ENCODE assay signal across 11 cellular contexts in genomic region chr1:107829083-107829771, GRCh38.
A peak's percentile ranks its signal among the peaks of the same experiment; 100 is the strongest.
DNase-seq lines count a peak whose midpoint lies in the region; ATAC-seq and TF ChIP-seq lines count a peak whose summit lies in the region.
"Had no signal": no experiment of that assay in that cellular context is flagged by ENCODE, and none has a peak within 500 bp of the region (broad histone marks: within the 10 kb centered on the region; RNA-seq: fewer than 3 reads in every experiment).

No MANE protein-coding gene starts in this region.

- peak overlapping the region; percentile 68 for H3K27ac Mint-ChIP-seq in activated CD4-positive, alpha-beta T cell treated with anti-CD3 and anti-CD28 coated beads, Interleukin-2, amount 10 ng/mL, durations not matched to agents 7 days and 5 days

- H3K4me3 ChIP-seq in brain microvascular endothelial cell (ENCODE audit: low read depth, low read length): no peak overlapping the region
- H3K4me3 ChIP-seq: MG63 had no signal

- no peaks in the 10 kb centered on the region for H3K36me3 ChIP-seq in brain microvascular endothelial cell (replicated peaks)
- H3K36me3 ChIP-seq: BE2C, MG63 had no signal

- H3K27ac ChIP-seq in brain microvascular endothelial cell: no peak overlapping the region

- H3K27me3 Mint-ChIP-seq in activated CD4-positive, alpha-beta T cell treated with anti-CD3 and anti-CD28 coated beads, Interleukin-2, amount 10 ng/mL, durations not matched to agents 7 days and 5 days: no peaks in the 10 kb centered on the region

- no peak for TF ChIP-seq POLR2A in erythroblast (IDR thresholded peaks at IDR 0.05; ENCODE audit: low read length)

- peaks cover 33% of the 10 kb centered on the region for H3K4me1 Mint-ChIP-seq in activated CD4-positive, alpha-beta T cell treated with anti-CD3 and anti-CD28 coated beads, Interleukin-2, amount 10 ng/mL, durations not matched to agents 7 days and 5 days

- in situ Hi-C loops in brain microvascular endothelial cell (cut with HindIII; ENCODE audit: low pct_ligation_motif_present, low sequenced_read_pairs): no loop called here

- TF ChIP-seq CTCF in brain microvascular endothelial cell (IDR thresholded peaks at IDR 0.05; ENCODE audit: low read depth, low read length, missing control alignments): no peak

- DNase-seq in activated CD4-positive, alpha-beta T cell treated with anti-CD3 and anti-CD28 coated beads, Interleukin-2, amount 10 ng/mL, durations not matched to agents 7 days and 5 days: no peak
- no peak for DNase-seq in activated CD4-positive, alpha-beta T cell treated with anti-CD3 and anti-CD28 coated beads for 1 hour
- peak; percentile 77 for DNase-seq in NCI-H1436 (lab: John Stamatoyannopoulos, UW)
- DNase-seq in brain microvascular endothelial cell: peak; percentile 22
- no peak for DNase-seq in stimulated activated naive CD8-positive, alpha-beta T cell treated with anti-CD3 and anti-CD28 coated beads, Interleukin-15, Interleukin-2, amounts not matched to agents 100 U/mL and 50 U/mL, for 24 hours
- no peak for DNase-seq in erythroblast (lab: John Stamatoyannopoulos, UW)
- DNase-seq in DMS153 treated with DMSO at 0.1 percent for 48 hours (lab: John Stamatoyannopoulos, UW; ENCODE audit: unreplicated experiment): no peak
- DNase-seq: activated CD4-positive, alpha-beta T cell treated with anti-CD3 and anti-CD28 coated beads for 48 hours; BE2C; MG63 had no signal

- H3K4me3 Mint-ChIP-seq in activated CD4-positive, alpha-beta T cell treated with anti-CD3 and anti-CD28 coated beads, Interleukin-2, amount 10 ng/mL, durations not matched to agents 7 days and 5 days: peak overlapping the region; percentile 35

- CTCF ChIA-PET in activated CD4-positive, alpha-beta T cell treated with anti-CD3 and anti-CD28 coated beads, Interleukin-2, amount 10 ng/mL, durations not matched to agents 7 days and 5 days (lab: Charles Lee): no interaction called here

- H3K36me3 Mint-ChIP-seq in activated CD4-positive, alpha-beta T cell treated with anti-CD3 and anti-CD28 coated beads, Interleukin-2, amount 10 ng/mL, durations not matched to agents 7 days and 5 days (ENCODE audit: low read depth): peaks cover 4% of the 10 kb centered on the region

- H3K27me3 ChIP-seq in brain microvascular endothelial cell (replicated peaks): no peaks in the 10 kb centered on the region

- POLR2A ChIA-PET in activated CD4-positive, alpha-beta T cell treated with anti-CD3 and anti-CD28 coated beads, Interleukin-2, amount 10 ng/mL, durations not matched to agents 7 days and 5 days (lab: Charles Lee): no interaction called here

- ATAC-seq in stimulated activated naive CD8-positive, alpha-beta T cell treated with anti-CD3 and anti-CD28 coated beads, Interleukin-15, Interleukin-2, amounts not matched to agents 100 U/mL and 50 U/mL, for 24 hours: peak; percentile 49
- ATAC-seq in HG03135 (IDR thresholded peaks at IDR 0.05; ENCODE audit: unreplicated experiment): no peak

- H3K9me3 Mint-ChIP-seq in activated CD4-positive, alpha-beta T cell treated with anti-CD3 and anti-CD28 coated beads, Interleukin-2, amount 10 ng/mL, durations not matched to agents 7 days and 5 days: peaks cover 6% of the 10 kb centered on the region

Comparison
In these comparisons a context has a peak if more than half of its experiments do, and no peak if none do; other contexts are left out.
1. DNase-seq: peak in NCI-H1436 (single experiment) and brain microvascular endothelial cell (single experiment); none in activated CD4-positive, alpha-beta T cell treated with anti-CD3 and anti-CD28 coated beads, Interleukin-2, amount 10 ng/mL, durations not matched to agents 7 days and 5 days (single experiment), activated CD4-positive, alpha-beta T cell treated with anti-CD3 and anti-CD28 coated beads for 1 hour (single experiment), stimulated activated naive CD8-positive, alpha-beta T cell treated with anti-CD3 and anti-CD28 coated beads, Interleukin-15, Interleukin-2, amounts not matched to agents 100 U/mL and 50 U/mL, for 24 hours (single experiment), erythroblast (0 of 2) and DMS153 treated with DMSO at 0.1 percent for 48 hours (single experiment).